1 cellular context compared by ENCODE assay signal in the genomic region with DNA sequence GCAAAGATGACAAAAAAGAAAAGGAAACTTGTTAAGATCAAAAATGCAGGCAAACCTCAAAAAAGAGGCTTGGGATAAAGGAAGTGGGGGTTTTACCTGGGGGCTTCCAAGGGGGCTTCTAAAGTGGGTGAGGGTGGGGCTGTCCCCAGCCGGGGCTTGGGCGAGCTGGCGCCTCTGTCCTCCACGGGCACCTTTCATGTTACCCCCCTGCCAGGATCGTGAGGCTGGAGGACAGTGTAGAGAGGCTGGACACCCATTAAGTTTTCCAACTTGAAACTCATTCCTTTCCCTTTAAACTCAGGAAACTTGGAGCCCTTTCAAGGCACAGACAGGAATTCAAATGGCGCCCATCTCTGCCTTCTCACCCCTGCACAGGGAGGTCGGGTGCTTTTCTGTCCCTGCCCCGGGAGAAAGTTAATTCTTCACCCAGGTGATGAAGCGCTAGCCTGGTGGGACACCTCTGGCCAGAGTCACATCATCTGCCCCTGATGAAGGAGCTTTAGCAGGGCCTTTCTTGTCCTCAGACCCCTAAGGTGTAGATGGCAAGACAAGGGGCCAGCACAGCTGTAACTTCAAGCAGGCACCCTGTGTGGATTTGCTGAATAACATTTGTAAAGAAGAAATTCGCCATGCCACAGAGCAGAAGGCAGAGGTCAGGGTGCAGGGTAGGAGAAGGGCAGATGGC.
TF ChIP-seq lines count a peak whose summit lies in the region.

No MANE protein-coding gene starts in this region.

TF ChIP-seq in IMR-90, 13 proteins besides CTCF, POLR2A, EP300 and RAD21 (continued from another document):
- TF ChIP-seq, protein P1, sequence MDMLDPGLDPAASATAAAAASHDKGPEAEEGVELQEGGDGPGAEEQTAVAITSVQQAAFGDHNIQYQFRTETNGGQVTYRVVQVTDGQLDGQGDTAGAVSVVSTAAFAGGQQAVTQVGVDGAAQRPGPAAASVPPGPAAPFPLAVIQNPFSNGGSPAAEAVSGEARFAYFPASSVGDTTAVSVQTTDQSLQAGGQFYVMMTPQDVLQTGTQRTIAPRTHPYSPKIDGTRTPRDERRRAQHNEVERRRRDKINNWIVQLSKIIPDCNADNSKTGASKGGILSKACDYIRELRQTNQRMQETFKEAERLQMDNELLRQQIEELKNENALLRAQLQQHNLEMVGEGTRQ (IDR thresholded peaks at IDR 0.05; ENCODE audit: low read depth, low read length): no peak
- TF ChIP-seq CEBPB (IDR thresholded peaks at IDR 0.05; ENCODE audit: low read depth, low read length) (no peak), MAFK (IDR thresholded peaks at IDR 0.05; ENCODE audit: low read depth, low read length) (no peak), BHLHE40 (IDR thresholded peaks at IDR 0.05; ENCODE audit: low read depth, low read length) (no peak), MXI1 (IDR thresholded peaks at IDR 0.05; ENCODE audit: borderline replicate concordance, low read depth, low read length) (no peak), NFE2L2 (IDR thresholded peaks at IDR 0.05; ENCODE audit: low read depth, low read length) (no peak), CHD1 (IDR thresholded peaks at IDR 0.05; ENCODE audit: low read depth, low read length) (no peak), MAZ (IDR thresholded peaks at IDR 0.05; ENCODE audit: borderline replicate concordance, low read depth, low read length) (no peak), RCOR1 (IDR thresholded peaks at IDR 0.05; ENCODE audit: insufficient replicate concordance, low read length) (no peak), SMC3 (IDR thresholded peaks at IDR 0.05; ENCODE audit: low read depth, low read length) (no peak)
- TF ChIP-seq, protein P2, sequence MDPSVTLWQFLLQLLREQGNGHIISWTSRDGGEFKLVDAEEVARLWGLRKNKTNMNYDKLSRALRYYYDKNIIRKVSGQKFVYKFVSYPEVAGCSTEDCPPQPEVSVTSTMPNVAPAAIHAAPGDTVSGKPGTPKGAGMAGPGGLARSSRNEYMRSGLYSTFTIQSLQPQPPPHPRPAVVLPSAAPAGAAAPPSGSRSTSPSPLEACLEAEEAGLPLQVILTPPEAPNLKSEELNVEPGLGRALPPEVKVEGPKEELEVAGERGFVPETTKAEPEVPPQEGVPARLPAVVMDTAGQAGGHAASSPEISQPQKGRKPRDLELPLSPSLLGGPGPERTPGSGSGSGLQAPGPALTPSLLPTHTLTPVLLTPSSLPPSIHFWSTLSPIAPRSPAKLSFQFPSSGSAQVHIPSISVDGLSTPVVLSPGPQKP (IDR thresholded peaks at IDR 0.05; ENCODE audit: borderline replicate concordance, low read depth, low read length): no peak
